8 cellular contexts compared by ENCODE assay signal in the genomic region with DNA sequence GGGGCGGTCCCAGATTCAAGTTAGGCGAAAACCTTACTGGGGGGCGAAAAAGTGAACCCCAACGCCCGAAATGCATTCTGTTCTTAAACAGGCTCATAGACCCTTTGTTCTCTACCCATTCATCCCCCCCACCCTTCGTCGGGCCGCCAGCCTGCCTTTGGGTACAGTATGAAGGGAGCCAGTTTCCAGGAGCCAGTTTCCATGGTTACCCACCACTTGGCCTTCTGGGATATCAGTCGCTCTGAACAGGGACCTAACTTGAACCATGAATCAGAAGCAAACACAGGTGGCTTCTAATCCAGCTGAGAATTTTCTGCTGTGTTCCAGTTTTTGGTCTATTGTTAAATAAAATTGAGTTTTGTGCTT. TPM values are rescaled to one million over a fixed set of nuclear protein-coding genes. Genes with fewer than 3 reads are reported as not detected.
DNase-seq lines count a peak whose midpoint lies in the region; ATAC-seq, FAIRE-seq and TF ChIP-seq lines count a peak whose summit lies in the region.

No MANE protein-coding gene starts in this region.

- H3K9me3 Mint-ChIP-seq in stimulated activated naive B cell treated with anti-CD40 and anti-IgM and Interleukin-4, amounts not matched to agents 10 μg/mL and 1 μg/mL and 100 μg/mL, for 72 hours: peaks cover 0 to 2% of the 10 kb centered on the region in 2 donors

- peak overlapping the region; percentile 83 to 92 (median 86) for H3K27ac ChIP-seq in esophagus squamous epithelium

- peaks cover 4 to 9% of the 10 kb centered on the region in 2 donors for H3K36me3 Mint-ChIP-seq in stimulated activated naive B cell treated with anti-CD40 and anti-IgM and Interleukin-4, amounts not matched to agents 10 μg/mL and 1 μg/mL and 100 μg/mL, for 72 hours

- FAIRE-seq in GM19239 (lab: Jason Lieb, UNC) (peak; percentile 75), HTR-8/SVneo (lab: Jason Lieb, UNC) (no peak)

- intact Hi-C loops in esophagus squamous epithelium (cut with DNase I): no loop called here

- no peaks in the 10 kb centered on the region for H3K27me3 Mint-ChIP-seq in stimulated activated naive B cell treated with anti-CD40 and anti-IgM and Interleukin-4, amounts not matched to agents 10 μg/mL and 1 μg/mL and 100 μg/mL, for 72 hours

- H3K27me3 ChIP-seq in esophagus squamous epithelium: no peaks in the 10 kb centered on the region

- peak overlapping the region; percentile 99 to 100 for H3K4me3 Mint-ChIP-seq in stimulated activated naive B cell treated with anti-CD40 and anti-IgM and Interleukin-4, amounts not matched to agents 10 μg/mL and 1 μg/mL and 100 μg/mL, for 72 hours

- H3K9me3 ChIP-seq in esophagus squamous epithelium: no peaks in the 10 kb centered on the region

- DNase-seq in AG09319 (ENCODE audit: extremely low read depth, low read depth): peak; percentile 41
- peak; percentile 50 for DNase-seq in GM19239 (ENCODE audit: insufficient read length, low spot score)
- DNase-seq in HTR-8/SVneo (ENCODE audit: insufficient read length, low spot score): peak; percentile 85
- peak; percentile 78 for DNase-seq in OCI-M1 (lab: John Stamatoyannopoulos, UW)
- peak; percentile 62 to 68 for DNase-seq in activated T-cell treated with anti-CD3 and anti-CD28 coated beads, Interleukin-2, amount 50 U/mL, for 48 hours
- DNase-seq in esophagus squamous epithelium (lab: John Stamatoyannopoulos, UW): peak; percentile 1
- peak; percentile 79 for DNase-seq in myocyte (ENCODE audit: low read depth)
- DNase-seq in stimulated activated naive B cell treated with anti-CD40 and anti-IgM and Interleukin-4, amounts not matched to agents 10 μg/mL and 1 μg/mL and 100 μg/mL, for 72 hours: peak; percentile 34

- peak overlapping the region; percentile 72 to 98 (median 94) for H3K4me3 ChIP-seq in esophagus squamous epithelium

- peak; percentile 76 to 84 for ATAC-seq in stimulated activated naive B cell treated with anti-CD40 and anti-IgM and Interleukin-4, amounts not matched to agents 10 μg/mL and 1 μg/mL and 100 μg/mL, for 72 hours (replicated peaks)

- peak overlapping the region; percentile 99 for H3K27ac Mint-ChIP-seq in stimulated activated naive B cell treated with anti-CD40 and anti-IgM and Interleukin-4, amounts not matched to agents 10 μg/mL and 1 μg/mL and 100 μg/mL, for 72 hours

- peaks cover 7 to 28% of the 10 kb centered on the region in 2 donors for H3K4me1 Mint-ChIP-seq in stimulated activated naive B cell treated with anti-CD40 and anti-IgM and Interleukin-4, amounts not matched to agents 10 μg/mL and 1 μg/mL and 100 μg/mL, for 72 hours

- peaks cover 0 to 19% (median 7%) of the 10 kb centered on the region in 3 donors for H3K4me1 ChIP-seq in esophagus squamous epithelium

- WGBS in esophagus squamous epithelium, 2 donors: 0 to 1% methylated on average over 6 to 9 of the region's 9 CpGs

- TF ChIP-seq POLR2A in esophagus squamous epithelium (IDR thresholded peaks at IDR 0.05): no peak

- peaks cover 0 to 7% (median 0%) of the 10 kb centered on the region in 3 donors for H3K36me3 ChIP-seq in esophagus squamous epithelium

- TF ChIP-seq CTCF in AG09319 (IDR thresholded peaks at IDR 0.05; ENCODE audit: low read depth, low read length) (no peak), esophagus squamous epithelium (IDR thresholded peaks at IDR 0.05) (no peak)

RNA-seq across cellular contexts. Expression of gene DHX40, which starts 0.5 kb away (rescaled TPM):
- 10 to 100 TPM; 10.5 to 42.0 (median 25.0) TPM for total RNA-seq in esophagus squamous epithelium
- total RNA-seq in myocyte: 29.8 and 37.1 TPM in 2 replicates
- polyA plus RNA-seq in myocyte (2012): 17.7 TPM

RNA-seq across cellular contexts. Expression of gene CLTC, which starts 53.8 kb away (rescaled TPM):
- 100 to 1,000 TPM; 135 to 236 (median 201) TPM for total RNA-seq in esophagus squamous epithelium
- 338 and 354 TPM in 2 replicates for total RNA-seq in myocyte
- polyA plus RNA-seq in myocyte (2012): 135 TPM

Comparison
In these comparisons a context has a peak if more than half of its experiments do, and no peak if none do; other contexts are left out.
1. Peak in every context shown above with its lines: DNase-seq, ATAC-seq, H3K4me3 ChIP-seq and H3K27ac ChIP-seq.
2. DNase-seq: peak in every context shown above with its lines; median percentile 85 in HTR-8/SVneo; 79 in myocyte; 78 in OCI-M1; 65 in activated T-cell treated with anti-CD3 and anti-CD28 coated beads, Interleukin-2, amount 50 U/mL, for 48 hours; 50 in GM19239; 41 in AG09319; 34 in stimulated activated naive B cell treated with anti-CD40 and anti-IgM and Interleukin-4, amounts not matched to agents 10 μg/mL and 1 μg/mL and 100 μg/mL, for 72 hours; 1 in esophagus squamous epithelium.